Comparison of ENCODE assay signal across 7 cellular contexts in genomic region chr5:131230406-131230805, GRCh38. TPM values are rescaled to one million over a fixed set of nuclear protein-coding genes. Genes with fewer than 3 reads are reported as not detected.
A peak's percentile ranks its signal among the peaks of the same experiment; 100 is the strongest.
DNase-seq lines count a peak whose midpoint lies in the region; ATAC-seq and TF ChIP-seq lines count a peak whose summit lies in the region.

No MANE protein-coding gene starts in this region.

- POLR2A ChIA-PET in HEK293 (lab: Yijun Ruan, JAX), result no interaction called here

- ATAC-seq in GM19035 (IDR thresholded peaks at IDR 0.05; ENCODE audit: unreplicated experiment), result peak; percentile 66

- H3K4me1 ChIP-seq in HEK293 (ENCODE audit: control insufficient read depth, insufficient read depth, low read length) (no peaks in the 10 kb centered on the region), left ventricle myocardium inferior (no peaks in the 10 kb centered on the region)

- intact Hi-C loops in left ventricle myocardium inferior (cut with micrococcal nuclease) (no loop called here), cardiac septum (cut with DNase I) (no loop called here)

- H3K9me3 ChIP-seq in HEK293 (ENCODE audit: control insufficient read depth, insufficient read depth, low read depth, low read length) (no peaks in the 10 kb centered on the region), left ventricle myocardium inferior (replicated peaks) (no peaks in the 10 kb centered on the region)

- no peaks in the 10 kb centered on the region for H3K27me3 ChIP-seq in left ventricle myocardium inferior (ENCODE audit: low read depth)

- no peak overlapping the region for H3K4me3 ChIP-seq in HEK293 (ENCODE audit: low read depth, low read length)
- H3K4me3 ChIP-seq in left ventricle myocardium inferior, result no peak overlapping the region

- H3K36me3 ChIP-seq in HEK293 (ENCODE audit: control insufficient read depth in 2 of 2, insufficient read depth in 1 of 2, low read length in 2 of 2) (no peaks in the 10 kb centered on the region), left ventricle myocardium inferior (no peaks in the 10 kb centered on the region)

- DNase-seq in NCI-H2227 (lab: John Stamatoyannopoulos, UW; ENCODE audit: unreplicated experiment), result peak; percentile 4
- peak; percentile 34 for DNase-seq in myocyte (ENCODE audit: low read depth)
- no peak for DNase-seq in left ventricle myocardium inferior
- no peak for DNase-seq in amniotic stem cell (lab: John Stamatoyannopoulos, UW)
- no peak for DNase-seq in cardiac septum (ENCODE audit: low spot score)

- TF ChIP-seq CTCF in HEK293 (tag by site-specific recombination; IDR thresholded peaks at IDR 0.05) (no peak), left ventricle myocardium inferior (IDR thresholded peaks at IDR 0.05; ENCODE audit: borderline replicate concordance) (no peak)

- CTCF ChIA-PET in HEK293 (lab: Yijun Ruan, JAX), result interaction anchor here (0.6 kb wide), 1 partner anchor 24 kb away, joined by 3 read pairs; no protein-coding TSS in a partner anchor

- H3K27ac ChIP-seq in HEK293 (ENCODE audit: extremely low read depth, low read depth, low read length) (no peak overlapping the region), left ventricle myocardium inferior (replicated peaks) (no peak overlapping the region)

TF ChIP-seq in HEK293, 187 proteins besides CTCF, POLR2A, EP300 and RAD21:
- no peak for TF ChIP-seq ZNF664 (tag by site-specific recombination; IDR thresholded peaks at IDR 0.05)
- TF ChIP-seq PRDM10 (tag by site-specific recombination; IDR thresholded peaks at IDR 0.05), result peak; percentile 78
- TF ChIP-seq ZBTB17 (tag by site-specific recombination; IDR thresholded peaks at IDR 0.05), result peak; percentile 32; the same call in 1 of the 2 replicates
- TF ChIP-seq YY1 (tag by site-specific recombination; IDR thresholded peaks at IDR 0.05), result 0 out of 2 replicates have a peak, but pooled peaks have one; percentile 24
- TF ChIP-seq, protein P1, sequence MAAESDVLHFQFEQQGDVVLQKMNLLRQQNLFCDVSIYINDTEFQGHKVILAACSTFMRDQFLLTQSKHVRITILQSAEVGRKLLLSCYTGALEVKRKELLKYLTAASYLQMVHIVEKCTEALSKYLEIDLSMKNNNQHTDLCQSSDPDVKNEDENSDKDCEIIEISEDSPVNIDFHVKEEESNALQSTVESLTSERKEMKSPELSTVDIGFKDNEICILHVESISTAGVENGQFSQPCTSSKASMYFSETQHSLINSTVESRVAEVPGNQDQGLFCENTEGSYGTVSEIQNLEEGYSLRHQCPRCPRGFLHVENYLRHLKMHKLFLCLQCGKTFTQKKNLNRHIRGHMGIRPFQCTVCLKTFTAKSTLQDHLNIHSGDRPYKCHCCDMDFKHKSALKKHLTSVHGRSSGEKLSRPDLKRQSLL (tag by site-specific recombination; IDR thresholded peaks at IDR 0.05), result no peak
- TF ChIP-seq ZFP3 (tag by site-specific recombination; IDR thresholded peaks at IDR 0.05; ENCODE audit: low read depth), result no peak
- TF ChIP-seq ZNF133 (tag by site-specific recombination; IDR thresholded peaks at IDR 0.05), result no peak

RNA-seq across cellular contexts. Expression of gene CDC42SE2, which starts 33.4 kb away (rescaled TPM):
- total RNA-seq in myocyte, result 37.4 and 44.4 TPM in 2 replicates
- polyA plus RNA-seq in myocyte (2012), result 13.1 TPM
- 10.3 TPM for total RNA-seq in left ventricle myocardium inferior
- 8.6 TPM for total RNA-seq in cardiac septum

RNA-seq across cellular contexts. Expression of gene LYRM7, which starts 59.7 kb away (rescaled TPM):
- total RNA-seq in myocyte, result 6.5 and 8.8 TPM in 2 replicates
- polyA plus RNA-seq in myocyte (2012), result 4.5 TPM
- 33.0 TPM for total RNA-seq in left ventricle myocardium inferior
- total RNA-seq in cardiac septum, result 14.5 TPM

Comparison
In these comparisons a context has a peak if more than half of its experiments do, and no peak if none do; other contexts are left out.
1. DNase-seq: peak in NCI-H2227 (single experiment) and myocyte (single experiment); none in left ventricle myocardium inferior (single experiment), amniotic stem cell (single experiment) and cardiac septum (single experiment).